ENCODE assay signal across 1 cellular context in the genomic region with DNA sequence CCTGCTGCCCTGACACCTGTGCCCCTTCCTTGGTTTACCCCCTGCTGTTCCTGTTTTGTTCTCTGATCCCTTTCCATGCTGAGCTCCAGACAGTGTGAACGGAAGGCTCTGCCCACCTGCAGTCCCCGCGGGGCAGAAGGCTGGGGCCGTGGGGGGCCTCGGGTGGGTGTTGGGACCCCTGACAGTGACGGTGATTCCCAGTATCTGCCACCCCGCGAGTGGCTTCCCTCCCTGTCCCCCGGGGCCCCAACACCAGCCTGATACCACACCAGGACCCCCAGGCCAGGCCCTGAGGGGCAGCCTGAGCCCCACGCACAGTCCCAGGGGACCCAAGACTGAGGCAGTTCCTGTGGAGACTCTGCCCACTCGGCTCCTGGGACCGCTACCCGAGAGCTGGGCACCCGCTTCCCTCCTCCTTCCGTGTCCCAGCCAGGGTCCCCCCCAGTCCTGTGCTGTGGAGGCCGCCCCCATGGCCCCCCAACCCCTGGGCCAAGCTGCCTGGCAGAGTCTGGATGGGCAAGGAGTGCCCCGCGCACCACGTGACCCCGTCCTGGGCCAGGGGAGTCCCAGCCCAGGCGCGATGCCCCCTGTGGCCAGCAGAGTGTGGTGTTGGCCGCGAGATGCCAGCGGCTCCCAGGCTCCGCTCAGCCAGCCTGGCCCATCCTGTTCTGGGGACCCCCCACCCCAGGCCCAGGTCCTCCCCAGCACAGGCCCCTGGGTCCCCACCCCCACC.
TF ChIP-seq lines count a peak whose summit lies in the region.

No MANE protein-coding gene starts in this region.

TF ChIP-seq in K562, 482 proteins besides CTCF, POLR2A, EP300 and RAD21:
- TF ChIP-seq, protein P1, sequence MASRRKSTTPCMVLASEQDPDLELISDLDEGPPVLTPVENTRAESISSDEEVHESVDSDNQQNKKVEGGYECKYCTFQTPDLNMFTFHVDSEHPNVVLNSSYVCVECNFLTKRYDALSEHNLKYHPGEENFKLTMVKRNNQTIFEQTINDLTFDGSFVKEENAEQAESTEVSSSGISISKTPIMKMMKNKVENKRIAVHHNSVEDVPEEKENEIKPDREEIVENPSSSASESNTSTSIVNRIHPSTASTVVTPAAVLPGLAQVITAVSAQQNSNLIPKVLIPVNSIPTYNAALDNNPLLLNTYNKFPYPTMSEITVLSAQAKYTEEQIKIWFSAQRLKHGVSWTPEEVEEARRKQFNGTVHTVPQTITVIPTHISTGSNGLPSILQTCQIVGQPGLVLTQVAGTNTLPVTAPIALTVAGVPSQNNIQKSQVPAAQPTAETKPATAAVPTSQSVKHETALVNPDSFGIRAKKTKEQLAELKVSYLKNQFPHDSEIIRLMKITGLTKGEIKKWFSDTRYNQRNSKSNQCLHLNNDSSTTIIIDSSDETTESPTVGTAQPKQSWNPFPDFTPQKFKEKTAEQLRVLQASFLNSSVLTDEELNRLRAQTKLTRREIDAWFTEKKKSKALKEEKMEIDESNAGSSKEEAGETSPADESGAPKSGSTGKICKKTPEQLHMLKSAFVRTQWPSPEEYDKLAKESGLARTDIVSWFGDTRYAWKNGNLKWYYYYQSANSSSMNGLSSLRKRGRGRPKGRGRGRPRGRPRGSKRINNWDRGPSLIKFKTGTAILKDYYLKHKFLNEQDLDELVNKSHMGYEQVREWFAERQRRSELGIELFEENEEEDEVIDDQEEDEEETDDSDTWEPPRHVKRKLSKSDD (conservative IDR thresholded peaks at IDR 0.05; ENCODE audit: low read length), result no peak
- TF ChIP-seq DDX20 (tag; IDR thresholded peaks at IDR 0.05; ENCODE audit: low read depth) (no peak), GABPB2 (CRISPR knock-in tag; conservative IDR thresholded peaks at IDR 0.05) (no peak), HNRNPL (IDR thresholded peaks at IDR 0.05; ENCODE audit: low read depth, low read length) (0 out of 2 replicates have a peak, but pooled peaks have one; percentile 68), RAD51 (IDR thresholded peaks at IDR 0.05; ENCODE audit: borderline replicate concordance, low read depth) (peak; percentile 92), NRF1 (conservative IDR thresholded peaks at IDR 0.05 in 1 of 2, IDR thresholded peaks at IDR 0.05 in 1 of 2) (0 out of 4 replicates have a peak, but pooled peaks of 1 of the 2 experiments have one; percentile 10), CHD1 (IDR thresholded peaks at IDR 0.05; ENCODE audit: low read length) (no peak), TOE1 (IDR thresholded peaks at IDR 0.05; ENCODE audit: borderline replicate concordance) (peak; percentile 81), TOE1 (CRISPR knock-in tag; IDR thresholded peaks at IDR 0.05; ENCODE audit: borderline replicate concordance, low read depth) (no peak), STAG1 (CRISPR knock-in tag; IDR thresholded peaks at IDR 0.05; ENCODE audit: borderline replicate concordance) (peak; percentile 78; the same call in 1 of the 2 replicates), SMC3 (conservative IDR thresholded peaks at IDR 0.05; ENCODE audit: insufficient read depth, low read depth, low read length) (peak; percentile 84), CREM (IDR thresholded peaks at IDR 0.05; ENCODE audit: low read depth) (peak; percentile 20; the same call in 1 of the 2 replicates), ETV5 (CRISPR knock-in tag; IDR thresholded peaks at IDR 0.05; ENCODE audit: low read depth) (no peak), RB1 (IDR thresholded peaks at IDR 0.05; ENCODE audit: low read depth) (peak; percentile 63), CBFA2T2 (conservative IDR thresholded peaks at IDR 0.05) (peak; percentile 51)
- TF ChIP-seq, protein P2, sequence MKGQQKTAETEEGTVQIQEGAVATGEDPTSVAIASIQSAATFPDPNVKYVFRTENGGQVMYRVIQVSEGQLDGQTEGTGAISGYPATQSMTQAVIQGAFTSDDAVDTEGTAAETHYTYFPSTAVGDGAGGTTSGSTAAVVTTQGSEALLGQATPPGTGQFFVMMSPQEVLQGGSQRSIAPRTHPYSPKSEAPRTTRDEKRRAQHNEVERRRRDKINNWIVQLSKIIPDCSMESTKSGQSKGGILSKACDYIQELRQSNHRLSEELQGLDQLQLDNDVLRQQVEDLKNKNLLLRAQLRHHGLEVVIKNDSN (CRISPR knock-in tag; IDR thresholded peaks at IDR 0.05), result peak; percentile 94
- TF ChIP-seq, protein P3, sequence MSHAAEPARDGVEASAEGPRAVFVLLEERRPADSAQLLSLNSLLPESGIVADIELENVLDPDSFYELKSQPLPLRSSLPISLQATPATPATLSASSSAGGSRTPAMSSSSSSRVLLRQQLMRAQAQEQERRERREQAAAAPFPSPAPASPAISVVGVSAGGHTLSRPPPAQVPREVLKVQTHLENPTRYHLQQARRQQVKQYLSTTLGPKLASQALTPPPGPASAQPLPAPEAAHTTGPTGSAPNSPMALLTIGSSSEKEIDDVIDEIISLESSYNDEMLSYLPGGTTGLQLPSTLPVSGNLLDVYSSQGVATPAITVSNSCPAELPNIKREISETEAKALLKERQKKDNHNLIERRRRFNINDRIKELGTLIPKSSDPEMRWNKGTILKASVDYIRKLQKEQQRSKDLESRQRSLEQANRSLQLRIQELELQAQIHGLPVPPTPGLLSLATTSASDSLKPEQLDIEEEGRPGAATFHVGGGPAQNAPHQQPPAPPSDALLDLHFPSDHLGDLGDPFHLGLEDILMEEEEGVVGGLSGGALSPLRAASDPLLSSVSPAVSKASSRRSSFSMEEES (CRISPR knock-in tag; IDR thresholded peaks at IDR 0.05), result peak; percentile 94
- TF ChIP-seq, protein P4, sequence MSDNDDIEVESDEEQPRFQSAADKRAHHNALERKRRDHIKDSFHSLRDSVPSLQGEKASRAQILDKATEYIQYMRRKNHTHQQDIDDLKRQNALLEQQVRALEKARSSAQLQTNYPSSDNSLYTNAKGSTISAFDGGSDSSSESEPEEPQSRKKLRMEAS (CRISPR knock-in tag; IDR thresholded peaks at IDR 0.05), result peak; percentile 10; the same call in 1 of the 2 replicates
- TF ChIP-seq, protein P5, sequence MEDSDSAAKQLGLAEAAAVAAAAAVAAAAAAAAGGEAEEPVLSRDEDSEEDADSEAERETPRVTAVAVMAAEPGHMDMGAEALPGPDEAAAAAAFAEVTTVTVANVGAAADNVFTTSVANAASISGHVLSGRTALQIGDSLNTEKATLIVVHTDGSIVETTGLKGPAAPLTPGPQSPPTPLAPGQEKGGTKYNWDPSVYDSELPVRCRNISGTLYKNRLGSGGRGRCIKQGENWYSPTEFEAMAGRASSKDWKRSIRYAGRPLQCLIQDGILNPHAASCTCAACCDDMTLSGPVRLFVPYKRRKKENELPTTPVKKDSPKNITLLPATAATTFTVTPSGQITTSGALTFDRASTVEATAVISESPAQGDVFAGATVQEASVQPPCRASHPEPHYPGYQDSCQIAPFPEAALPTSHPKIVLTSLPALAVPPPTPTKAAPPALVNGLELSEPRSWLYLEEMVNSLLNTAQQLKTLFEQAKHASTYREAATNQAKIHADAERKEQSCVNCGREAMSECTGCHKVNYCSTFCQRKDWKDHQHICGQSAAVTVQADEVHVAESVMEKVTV (CRISPR knock-in tag; IDR thresholded peaks at IDR 0.05), result peak; percentile 46
- TF ChIP-seq, protein P6, sequence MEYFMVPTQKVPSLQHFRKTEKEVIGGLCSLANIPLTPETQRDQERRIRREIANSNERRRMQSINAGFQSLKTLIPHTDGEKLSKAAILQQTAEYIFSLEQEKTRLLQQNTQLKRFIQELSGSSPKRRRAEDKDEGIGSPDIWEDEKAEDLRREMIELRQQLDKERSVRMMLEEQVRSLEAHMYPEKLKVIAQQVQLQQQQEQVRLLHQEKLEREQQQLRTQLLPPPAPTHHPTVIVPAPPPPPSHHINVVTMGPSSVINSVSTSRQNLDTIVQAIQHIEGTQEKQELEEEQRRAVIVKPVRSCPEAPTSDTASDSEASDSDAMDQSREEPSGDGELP (CRISPR knock-in tag; IDR thresholded peaks at IDR 0.05; ENCODE audit: borderline replicate concordance), result 0 out of 2 replicates have a peak, but pooled peaks have one; percentile 23
- TF ChIP-seq, protein P7, sequence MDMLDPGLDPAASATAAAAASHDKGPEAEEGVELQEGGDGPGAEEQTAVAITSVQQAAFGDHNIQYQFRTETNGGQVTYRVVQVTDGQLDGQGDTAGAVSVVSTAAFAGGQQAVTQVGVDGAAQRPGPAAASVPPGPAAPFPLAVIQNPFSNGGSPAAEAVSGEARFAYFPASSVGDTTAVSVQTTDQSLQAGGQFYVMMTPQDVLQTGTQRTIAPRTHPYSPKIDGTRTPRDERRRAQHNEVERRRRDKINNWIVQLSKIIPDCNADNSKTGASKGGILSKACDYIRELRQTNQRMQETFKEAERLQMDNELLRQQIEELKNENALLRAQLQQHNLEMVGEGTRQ (CRISPR knock-in tag; IDR thresholded peaks at IDR 0.05), result peak; percentile 96
